In the genomic region with DNA sequence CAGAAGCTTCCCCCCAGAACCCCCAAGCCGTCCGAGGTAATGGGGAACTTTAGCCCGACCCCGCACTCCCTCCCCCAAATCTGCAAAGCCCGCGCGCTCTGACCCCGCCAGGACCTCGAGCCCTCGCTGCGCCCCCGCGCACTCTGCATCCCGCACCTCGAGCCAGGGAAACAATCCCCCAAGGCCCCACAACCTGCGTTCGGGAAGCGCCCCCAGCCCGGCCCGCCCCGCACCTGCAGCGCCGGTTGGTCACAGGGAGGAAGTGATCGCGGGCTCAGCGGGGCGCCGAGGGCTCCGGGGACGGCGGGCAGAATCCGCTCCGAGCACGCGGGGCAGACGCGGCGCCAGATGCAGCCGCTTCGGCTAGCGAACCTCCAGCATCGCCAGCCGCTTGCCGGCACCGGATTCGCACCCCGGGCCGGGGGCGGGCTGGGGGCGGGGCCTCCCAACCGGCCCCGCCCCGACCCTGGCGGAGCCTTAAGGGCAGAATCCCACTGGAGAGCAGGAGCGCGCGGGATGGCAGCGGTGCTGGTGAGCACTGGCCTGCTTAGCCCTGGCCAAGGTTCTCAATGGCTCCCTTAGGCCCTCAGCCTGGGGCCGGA, we compare ENCODE assay signal across 8 cellular contexts. TPM values are rescaled to one million over a fixed set of nuclear protein-coding genes. Genes with fewer than 3 reads are reported as not detected.
A peak's percentile ranks its signal among the peaks of the same experiment; 100 is the strongest.
DNase-seq lines count a peak whose midpoint lies in the region; ATAC-seq and TF ChIP-seq lines count a peak whose summit lies in the region.

TSS of gene CAMKV (minus strand) at position 382 of the 602 bp plus-strand sequence. CDS start 7,518 bp downstream, outside the sequence.

- H3K27ac ChIP-seq in left lung: no peak within 1 kb of the TSS
- peak within 1 kb of the TSS; percentile 38 for H3K27ac ChIP-seq in temporal lobe (ENCODE audit: low read depth, low read length)

- TF ChIP-seq CTCF in left lung (IDR thresholded peaks at IDR 0.05): no peak

- H3K4me1 ChIP-seq in left lung: peaks cover 0 to 12% of the 10 kb centered on the region in 2 donors

- peaks cover 19% of the 10 kb centered on the region for H3K27me3 Mint-ChIP-seq in activated naive CD8-positive, alpha-beta T cell

- no peaks in the 10 kb centered on the region for H3K9me3 ChIP-seq in left lung

- H3K36me3 Mint-ChIP-seq in activated naive CD8-positive, alpha-beta T cell: no peaks in the 10 kb centered on the region

- peaks cover 28 to 67% of the 10 kb centered on the region in 2 donors for H3K27me3 ChIP-seq in left lung

- H3K36me3 ChIP-seq in left lung: no peaks in the 10 kb centered on the region

- H3K9me3 Mint-ChIP-seq in activated naive CD8-positive, alpha-beta T cell (ENCODE audit: low read depth): no peaks in the 10 kb centered on the region

- H3K4me1 Mint-ChIP-seq in activated naive CD8-positive, alpha-beta T cell (ENCODE audit: low read depth): peaks cover 5% of the 10 kb centered on the region

- no peak within 1 kb of the TSS for H3K27ac Mint-ChIP-seq in activated naive CD8-positive, alpha-beta T cell

- DNase-seq in NAMALWA (ENCODE audit: low spot score) (peak; percentile 48), left lung (peak in 1 of 2 donors; percentile 83), sciatic nerve (ENCODE audit: low spot score) (no peak), inferior parietal cortex (ENCODE audit: extremely low spot score) (no peak)

- H3K4me3 Mint-ChIP-seq in activated naive CD8-positive, alpha-beta T cell: peak within 1 kb of the TSS; percentile 52

- peak; percentile 16 for ATAC-seq in left lung
- ATAC-seq in GM19035 (IDR thresholded peaks at IDR 0.05; ENCODE audit: unreplicated experiment): no peak
- ATAC-seq in sciatic nerve: no peak

- intact Hi-C loops in left lung (cut with DNase I): no loop called here
- intact Hi-C loops in sciatic nerve (cut with DNase I): no loop called here

- H3K4me3 ChIP-seq in GM08714 (ENCODE audit: low read length) (peak within 1 kb of the TSS; percentile 16; the same call in 1 of the 2 replicates), left lung (peak within 1 kb of the TSS in 1 of 2 donors; percentile 29)

RNA-seq across cellular contexts. Expression of gene CAMKV, which starts in this region (rescaled TPM):
- total RNA-seq in left lung (not detected), temporal lobe (189 TPM), sciatic nerve (not detected)

Comparison
In these comparisons a context has a peak if more than half of its experiments do, and no peak if none do; other contexts are left out.
1. RNA of gene CAMKV (total RNA-seq): 189 TPM in temporal lobe (single experiment); not detected in left lung and not detected in sciatic nerve (single experiment); every median in the first group is over 100 times any median in the second.
2. Peak in ATAC-seq in left lung; RNA of the gene not detected or under 1 TPM.